In the genomic region with DNA sequence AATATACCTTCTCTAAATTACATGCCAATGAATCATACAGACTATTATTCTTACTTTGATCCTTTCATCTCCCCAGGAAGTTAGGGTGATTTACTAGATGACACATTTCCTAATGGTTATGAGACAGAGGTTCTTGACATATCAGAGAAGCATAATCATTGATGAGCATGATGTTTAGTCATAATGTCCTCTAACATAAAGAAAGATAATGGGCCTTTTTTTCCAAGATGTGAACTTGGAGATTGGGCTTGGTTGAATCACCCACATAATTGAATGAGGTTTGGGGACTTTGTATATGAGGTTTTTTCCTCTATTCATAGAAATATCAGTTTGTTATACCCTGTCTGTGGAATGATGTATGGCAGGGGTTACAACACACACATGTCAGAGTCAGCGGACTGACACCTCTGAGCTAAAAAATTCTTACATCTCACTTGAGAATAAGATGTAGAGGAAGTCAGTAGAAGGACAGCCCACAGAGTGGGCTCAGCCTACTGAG, we compare ENCODE assay signal across 10 cellular contexts.
A peak's percentile ranks its signal among the peaks of the same experiment; 100 is the strongest.
DNase-seq lines count a peak whose midpoint lies in the region; TF ChIP-seq lines count a peak whose summit lies in the region.
"Had no signal": no experiment of that assay in that cellular context is flagged by ENCODE, and none has a peak within 500 bp of the region (broad histone marks: within the 10 kb centered on the region; RNA-seq: fewer than 3 reads in every experiment).

No MANE protein-coding gene starts in this region.

- H3K27me3 ChIP-seq in effector memory CD4-positive, alpha-beta T cell (replicated peaks; ENCODE audit: control insufficient read depth, insufficient read depth, low read length, poor library complexity, severe bottlenecking): no peaks in the 10 kb centered on the region

- H3K9me3 ChIP-seq in HEK293 (ENCODE audit: control insufficient read depth, insufficient read depth, low read depth, low read length): no peaks in the 10 kb centered on the region
- H3K9me3 ChIP-seq in effector memory CD4-positive, alpha-beta T cell (ENCODE audit: control insufficient read depth, low read length): no peaks in the 10 kb centered on the region

- CTCF ChIA-PET in HEK293 (lab: Yijun Ruan, JAX): no interaction called here

- H3K36me3 ChIP-seq in HEK293 (ENCODE audit: control insufficient read depth in 2 of 2, insufficient read depth in 1 of 2, low read length in 2 of 2): no peaks in the 10 kb centered on the region
- H3K36me3 ChIP-seq in effector memory CD4-positive, alpha-beta T cell (ENCODE audit: control insufficient read depth, insufficient read depth, low read length): no peaks in the 10 kb centered on the region

- DNase-seq in ACHN: peak; percentile 90
- DNase-seq in T1000 (lab: John Stamatoyannopoulos, UW): peak; percentile 26
- peak; percentile 47 for DNase-seq in fibroblast of villous mesenchyme (ENCODE audit: low read depth)
- DNase-seq in effector memory CD4-positive, alpha-beta T cell: no peak
- no peak for DNase-seq in NCI-H1694 (lab: John Stamatoyannopoulos, UW)
- no peak for DNase-seq in NCI-H2081 treated with DMSO at 0.1 percent for 48 hours (lab: John Stamatoyannopoulos, UW)
- DNase-seq in SKM-1 treated with dmso at 0.1 percent for 144 hours (lab: John Stamatoyannopoulos, UW; ENCODE audit: unreplicated experiment): no peak
- DNase-seq: anterior cingulate cortex; CD4-positive, alpha-beta memory T cell had no signal

- H3K4me3 ChIP-seq in HEK293 (ENCODE audit: low read depth, low read length) (no peak overlapping the region), fibroblast of villous mesenchyme (ENCODE audit: low read depth, low read length) (no peak overlapping the region)
- H3K4me3 ChIP-seq in effector memory CD4-positive, alpha-beta T cell (ENCODE audit: insufficient read depth, low read depth, low read length, poor library complexity, severe bottlenecking): no peak overlapping the region

- H3K4me1 ChIP-seq in HEK293 (ENCODE audit: control insufficient read depth, insufficient read depth, low read length): no peaks in the 10 kb centered on the region; the same call in 1 of the 2 replicates
- no peaks in the 10 kb centered on the region for H3K4me1 ChIP-seq in effector memory CD4-positive, alpha-beta T cell (ENCODE audit: control insufficient read depth, insufficient read depth, low read length, poor library complexity, severe bottlenecking)

- POLR2A ChIA-PET in HEK293 (lab: Yijun Ruan, JAX): interaction anchor here (0.6 kb wide), 1 partner anchor 69 kb away, joined by 7 read pairs; no protein-coding TSS in a partner anchor

- no peak overlapping the region for H3K27ac ChIP-seq in HEK293 (ENCODE audit: extremely low read depth, low read depth, low read length)
- no peak overlapping the region for H3K27ac ChIP-seq in effector memory CD4-positive, alpha-beta T cell (ENCODE audit: insufficient read depth, low read length, poor library complexity, severe bottlenecking)

- TF ChIP-seq CTCF in HEK293 (tag by site-specific recombination; IDR thresholded peaks at IDR 0.05): no peak
- no peak for TF ChIP-seq CTCF in fibroblast of villous mesenchyme (IDR thresholded peaks at IDR 0.05; ENCODE audit: insufficient read depth, low read depth, low read length)

- in situ Hi-C loops in ACHN (cut with HindIII; ENCODE audit: low pct_ligation_motif_present, low pct_unique_long_range_greater_than_20kb, low sequenced_read_pairs): no loop called here

TF ChIP-seq in HEK293, 187 proteins besides CTCF, POLR2A, EP300 and RAD21 (continues in another document):
- TF ChIP-seq ZNF600 (tag by site-specific recombination; IDR thresholded peaks at IDR 0.05): no peak
- TF ChIP-seq ZBTB48 (tag by site-specific recombination; IDR thresholded peaks at IDR 0.05): no peak
- TF ChIP-seq ZNF585B (tag by site-specific recombination; IDR thresholded peaks at IDR 0.05): no peak
- 0 out of 2 replicates have a peak, but pooled peaks have one; percentile 16 for TF ChIP-seq SP7 (tag by site-specific recombination; IDR thresholded peaks at IDR 0.05)
- no peak for TF ChIP-seq ZNF704 (tag by site-specific recombination; IDR thresholded peaks at IDR 0.05)
- TF ChIP-seq MZF1 (tag by site-specific recombination; IDR thresholded peaks at IDR 0.05; ENCODE audit: borderline replicate concordance): no peak
- TF ChIP-seq PRDM6 (tag by site-specific recombination; IDR thresholded peaks at IDR 0.05): peak; percentile 52; the same call in 1 of the 2 replicates
- no peak for TF ChIP-seq ZBTB10 (tag by site-specific recombination; IDR thresholded peaks at IDR 0.05)
- TF ChIP-seq ZNF48 (tag by site-specific recombination; IDR thresholded peaks at IDR 0.05): no peak
- no peak for TF ChIP-seq KLF10 (tag by site-specific recombination; IDR thresholded peaks at IDR 0.05)
- TF ChIP-seq, protein P1, sequence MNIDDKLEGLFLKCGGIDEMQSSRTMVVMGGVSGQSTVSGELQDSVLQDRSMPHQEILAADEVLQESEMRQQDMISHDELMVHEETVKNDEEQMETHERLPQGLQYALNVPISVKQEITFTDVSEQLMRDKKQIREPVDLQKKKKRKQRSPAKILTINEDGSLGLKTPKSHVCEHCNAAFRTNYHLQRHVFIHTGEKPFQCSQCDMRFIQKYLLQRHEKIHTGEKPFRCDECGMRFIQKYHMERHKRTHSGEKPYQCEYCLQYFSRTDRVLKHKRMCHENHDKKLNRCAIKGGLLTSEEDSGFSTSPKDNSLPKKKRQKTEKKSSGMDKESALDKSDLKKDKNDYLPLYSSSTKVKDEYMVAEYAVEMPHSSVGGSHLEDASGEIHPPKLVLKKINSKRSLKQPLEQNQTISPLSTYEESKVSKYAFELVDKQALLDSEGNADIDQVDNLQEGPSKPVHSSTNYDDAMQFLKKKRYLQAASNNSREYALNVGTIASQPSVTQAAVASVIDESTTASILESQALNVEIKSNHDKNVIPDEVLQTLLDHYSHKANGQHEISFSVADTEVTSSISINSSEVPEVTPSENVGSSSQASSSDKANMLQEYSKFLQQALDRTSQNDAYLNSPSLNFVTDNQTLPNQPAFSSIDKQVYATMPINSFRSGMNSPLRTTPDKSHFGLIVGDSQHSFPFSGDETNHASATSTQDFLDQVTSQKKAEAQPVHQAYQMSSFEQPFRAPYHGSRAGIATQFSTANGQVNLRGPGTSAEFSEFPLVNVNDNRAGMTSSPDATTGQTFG (tag by site-specific recombination; IDR thresholded peaks at IDR 0.05; ENCODE audit: borderline replicate concordance): no peak

Comparison
In these comparisons a context has a peak if more than half of its experiments do, and no peak if none do; other contexts are left out.
1. DNase-seq: peak in ACHN (single experiment), T1000 (single experiment) and fibroblast of villous mesenchyme (single experiment); none in effector memory CD4-positive, alpha-beta T cell (0 of 3), NCI-H1694 (single experiment), NCI-H2081 treated with DMSO at 0.1 percent for 48 hours (single experiment) and SKM-1 treated with dmso at 0.1 percent for 144 hours (single experiment).